Comparison of ENCODE assay signal across 14 cellular contexts in the genomic region with DNA sequence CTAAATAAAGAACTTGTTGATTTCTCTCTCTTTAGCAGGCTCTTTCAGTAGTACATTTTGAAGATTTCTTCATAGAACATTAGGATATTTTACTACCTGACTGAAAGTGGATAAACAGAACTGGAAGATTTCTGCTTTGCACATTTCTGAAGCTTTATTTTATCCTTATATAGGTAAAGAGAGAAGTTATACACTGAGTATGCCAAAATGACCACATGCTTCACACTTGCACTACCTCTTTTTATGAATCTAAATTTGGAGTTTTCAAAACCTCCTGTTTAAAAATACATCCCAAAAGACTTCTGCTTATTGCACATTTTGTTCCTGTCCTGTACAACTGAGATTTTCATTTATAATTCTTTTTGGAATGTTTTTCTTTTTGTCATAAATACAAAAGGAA.
DNase-seq lines count a peak whose midpoint lies in the region; ATAC-seq lines count a peak whose summit lies in the region.
"Had no signal": no experiment of that assay in that cellular context is flagged by ENCODE, and none has a peak within 500 bp of the region (broad histone marks: within the 10 kb centered on the region; RNA-seq: fewer than 3 reads in every experiment).

No MANE protein-coding gene starts in this region.

- no peaks in the 10 kb centered on the region for H3K27me3 Mint-ChIP-seq in activated T-cell treated with anti-CD3 and anti-CD28 coated beads, Interleukin-2, amount 50 U/mL, for 4 hours (ENCODE audit: low read depth)

- peak; percentile 14 for DNase-seq in GDM1 (lab: John Stamatoyannopoulos, UW)
- peak; percentile 19 for DNase-seq in NOMO-1 treated with dmso at 0.1 percent for 144 hours (lab: John Stamatoyannopoulos, UW; ENCODE audit: unreplicated experiment)
- peak; percentile 46 for DNase-seq in medulla oblongata (ENCODE audit: extremely low spot score)
- DNase-seq in DMS114 treated with DMSO at 0.1 percent for 48 hours (lab: John Stamatoyannopoulos, UW; ENCODE audit: unreplicated experiment) = no peak
- no peak for DNase-seq in H4 (ENCODE audit: low spot score)
- DNase-seq in activated T-cell treated with anti-CD3 and anti-CD28 coated beads, Interleukin-2, amount 50 U/mL, for 4 hours = no peak
- DNase-seq in retina = no peak
- DNase-seq: activated CD4-positive, alpha-beta T cell treated with anti-CD3 and anti-CD28 coated beads for 36 hours; activated T-cell treated with anti-CD3 and anti-CD28 coated beads, Interleukin-2, amount 50 U/mL, for 1 hour; cerebellar nuclear complex; NCI-H1105 treated with DMSO at 0.1 percent for 48 hours; testis had no signal

- no peaks in the 10 kb centered on the region for H3K9me3 Mint-ChIP-seq in activated T-cell treated with anti-CD3 and anti-CD28 coated beads, Interleukin-2, amount 50 U/mL, for 4 hours
- H3K9me3 Mint-ChIP-seq: GM23338 had no signal

- peak; percentile 49 for ATAC-seq in HG03103 (IDR thresholded peaks at IDR 0.05; ENCODE audit: low read depth, unreplicated experiment)
- ATAC-seq in activated T-cell treated with anti-CD3 and anti-CD28 coated beads, Interleukin-2, amount 50 U/mL, for 4 hours = no peak
- ATAC-seq: activated CD4-positive, alpha-beta T cell treated with anti-CD3 and anti-CD28 coated beads for 36 hours; GM23338 had no signal

- no peaks in the 10 kb centered on the region for H3K4me1 Mint-ChIP-seq in activated T-cell treated with anti-CD3 and anti-CD28 coated beads, Interleukin-2, amount 50 U/mL, for 4 hours (ENCODE audit: low read depth)
- H3K4me1 Mint-ChIP-seq: activated CD4-positive, alpha-beta T cell treated with anti-CD3 and anti-CD28 coated beads for 36 hours; GM23338 had no signal

- H3K36me3 Mint-ChIP-seq in activated T-cell treated with anti-CD3 and anti-CD28 coated beads, Interleukin-2, amount 50 U/mL, for 4 hours (ENCODE audit: insufficient read depth) = no peaks in the 10 kb centered on the region

- no peak overlapping the region for H3K4me3 Mint-ChIP-seq in activated T-cell treated with anti-CD3 and anti-CD28 coated beads, Interleukin-2, amount 50 U/mL, for 4 hours
- H3K4me3 Mint-ChIP-seq: activated CD4-positive, alpha-beta T cell treated with anti-CD3 and anti-CD28 coated beads for 36 hours; GM23338 had no signal

Comparison
In these comparisons a context has a peak if more than half of its experiments do, and no peak if none do; other contexts are left out.
1. DNase-seq: peak in GDM1 (single experiment), NOMO-1 treated with dmso at 0.1 percent for 144 hours (single experiment) and medulla oblongata (single experiment); none in DMS114 treated with DMSO at 0.1 percent for 48 hours (single experiment), H4 (single experiment), activated T-cell treated with anti-CD3 and anti-CD28 coated beads, Interleukin-2, amount 50 U/mL, for 4 hours (single experiment) and retina (single experiment).